ENCODE assay signal across 16 cellular contexts in genomic region chr18:9946831-9947230, GRCh38. TPM values are rescaled to one million over a fixed set of nuclear protein-coding genes. Genes with fewer than 3 reads are reported as not detected.
DNase-seq lines count a peak whose midpoint lies in the region; ATAC-seq, FAIRE-seq and TF ChIP-seq lines count a peak whose summit lies in the region.
"Had no signal": no experiment of that assay in that cellular context is flagged by ENCODE, and none has a peak within 500 bp of the region (broad histone marks: within the 10 kb centered on the region; RNA-seq: fewer than 3 reads in every experiment).

No MANE protein-coding gene starts in this region.

- BruUV-seq in IMR-90 (replicated peaks; lab: Mats Ljungman, UMichigan) (no TSS peak), K562 (replicated peaks; lab: Mats Ljungman, UMichigan) (no TSS peak)

- no peaks in the 10 kb centered on the region for H3K4me1 ChIP-seq in DND-41 (ENCODE audit: insufficient read depth, low read length)
- H3K4me1 ChIP-seq in IMR-90 (ENCODE audit: control insufficient read depth, insufficient read depth, low read length), result peaks cover 3% of the 10 kb centered on the region; the same call in 1 of the 2 replicates
- peaks cover 8 to 36% of the 10 kb centered on the region in 2 experiments; a peak in 4 of 5 replicates for H3K4me1 ChIP-seq in K562 (replicated peaks in 1 of 2; ENCODE audit: control insufficient read depth in 2 of 2, insufficient read depth in 2 of 2, low read length in 2 of 2)
- no peaks in the 10 kb centered on the region for H3K4me1 ChIP-seq in smooth muscle cell (ENCODE audit: low read depth)
- H3K4me1 ChIP-seq: BE2C had no signal

- H3K9me3 ChIP-seq in DND-41 (ENCODE audit: insufficient read depth, low read length, severe bottlenecking) (no peaks in the 10 kb centered on the region), IMR-90 (ENCODE audit: control insufficient read depth, insufficient read depth, low read length) (no peaks in the 10 kb centered on the region), K562 (replicated peaks; ENCODE audit: control insufficient read depth, insufficient read depth, low read depth, low read length) (no peaks in the 10 kb centered on the region), smooth muscle cell (replicated peaks; ENCODE audit: low read depth) (no peaks in the 10 kb centered on the region)
- H3K9me3 ChIP-seq: BE2C, HAP-1 had no signal

- H2AK5ac ChIP-seq in IMR-90 (ENCODE audit: low read depth, low read length), result no peak overlapping the region

- no peak for TF ChIP-seq RAD21 in IMR-90 (IDR thresholded peaks at IDR 0.05; ENCODE audit: low read length)
- TF ChIP-seq RAD21 in K562 (CRISPR knock-in tag; conservative IDR thresholded peaks at IDR 0.05 in 1 of 2, IDR thresholded peaks at IDR 0.05 in 1 of 2), result no peak

- peaks cover 6% of the 10 kb centered on the region for H3F3A ChIP-seq in smooth muscle cell (ENCODE audit: low read depth)

- H2BK120ac ChIP-seq in IMR-90 (ENCODE audit: low read depth, low read length), result no peak overlapping the region

- no peak overlapping the region for H2AK9ac ChIP-seq in IMR-90 (replicated peaks; ENCODE audit: low read depth, low read length, poor library complexity)

- H2BK5ac ChIP-seq in IMR-90 (ENCODE audit: low read depth, low read length, poor library complexity, severe bottlenecking), result peak overlapping the region; percentile 28

- H3K27ac ChIP-seq in DND-41 (ENCODE audit: low read length) (no peak overlapping the region), IMR-90 (ENCODE audit: insufficient read depth, low read length) (no peak overlapping the region), K562 (ENCODE audit: extremely low read depth, low read depth, low read length) (peak overlapping the region; percentile 26; the same call in 1 of the 3 replicates), smooth muscle cell (ENCODE audit: low read depth) (peak overlapping the region; percentile 23)
- H3K27ac ChIP-seq: C4-2B had no signal

- intact Hi-C loops in IMR-90 (cut with micrococcal nuclease), result no loop called here
- intact Hi-C loops in K562 (cut with micrococcal nuclease), result no loop called here

- in situ Hi-C loops in IMR-90 (cut with MboI; ENCODE audit: low sequenced_read_pairs) (loop anchor here (10.0 to 25.0 kb wide), 2 partner anchors 235 to 362 kb away; partner anchors contain the start of gene RAB31), K562 (cut with MboI) (no loop called here)

- H2AFZ ChIP-seq in DND-41 (ENCODE audit: low read depth, low read length), result no peak overlapping the region
- no peak overlapping the region for H2AFZ ChIP-seq in IMR-90 (replicated peaks; ENCODE audit: low read length, poor library complexity)
- no peak overlapping the region for H2AFZ ChIP-seq in K562 (ENCODE audit: low read depth, low read length)
- H2AFZ ChIP-seq in smooth muscle cell (ENCODE audit: low read depth), result no peak overlapping the region

- POLR2A ChIA-PET in IMR-90 (lab: Charles Lee; ENCODE audit: unreplicated experiment) (no interaction called here), K562 (lab: Yijun Ruan, JAX) (interaction anchor here (0.7 to 1.9 kb wide), 6 partner anchors 8 to 408 kb away, joined by 3 to 11 read pairs (median 5); no protein-coding TSS in a partner anchor)

- no peak overlapping the region for H3K4ac ChIP-seq in IMR-90 (ENCODE audit: low read depth, low read length)

- no peak overlapping the region for H3K56ac ChIP-seq in IMR-90 (ENCODE audit: extremely low read depth, insufficient read depth, low read length)

- H3K18ac ChIP-seq in IMR-90 (ENCODE audit: low read depth, low read length), result no peak overlapping the region

- H4K91ac ChIP-seq in IMR-90 (ENCODE audit: insufficient read depth, low read depth, low read length), result no peak overlapping the region

- no peak overlapping the region for H3K4me2 ChIP-seq in DND-41 (ENCODE audit: insufficient read depth, low read length)
- no peak overlapping the region for H3K4me2 ChIP-seq in IMR-90 (ENCODE audit: low read depth, low read length)
- no peak overlapping the region for H3K4me2 ChIP-seq in K562 (ENCODE audit: insufficient read depth, low read length)
- H3K4me2 ChIP-seq in smooth muscle cell, result no peak overlapping the region

- H4K20me1 ChIP-seq in DND-41 (ENCODE audit: insufficient read depth, low read length) (peaks cover 27% of the 10 kb centered on the region), IMR-90 (ENCODE audit: insufficient read depth, low read length) (peaks cover 36% of the 10 kb centered on the region; the same call in 1 of the 2 replicates), K562 (replicated peaks; ENCODE audit: control insufficient read depth, insufficient read depth, low read length) (no peaks in the 10 kb centered on the region), smooth muscle cell (ENCODE audit: low read depth) (peaks cover 86% of the 10 kb centered on the region)

- DNase-seq in DND-41 (no peak), IMR-90 (peak; percentile 34), K562 (ENCODE audit: extremely low read depth in 1 of 4, low spot score in 3 of 4) (no peak), smooth muscle cell (lab: John Stamatoyannopoulos, UW; ENCODE audit: unreplicated experiment) (no peak), putamen (ENCODE audit: low spot score) (no peak), NCI-H1694 treated with DMSO at 0.1 percent for 48 hours (lab: John Stamatoyannopoulos, UW) (no peak)
- DNase-seq: BE2C; CD8-positive, alpha-beta T cell; COR-L47 had no signal

- H3K9ac ChIP-seq in DND-41 (ENCODE audit: low read depth, low read length), result no peak overlapping the region
- H3K9ac ChIP-seq in IMR-90 (ENCODE audit: low read depth, low read length), result no peak overlapping the region
- H3K9ac ChIP-seq in K562 (ENCODE audit: insufficient read depth in 1 of 2, low read depth in 2 of 2, low read length in 2 of 2), result no peak overlapping the region
- H3K9ac ChIP-seq in smooth muscle cell (ENCODE audit: low read depth), result no peak overlapping the region

- peaks cover 58% of the 10 kb centered on the region for H3K79me2 ChIP-seq in DND-41 (ENCODE audit: insufficient read depth, low read length)
- peaks cover 92% of the 10 kb centered on the region for H3K79me2 ChIP-seq in K562 (ENCODE audit: control insufficient read depth, insufficient read depth, low read length)
- peaks cover 94% of the 10 kb centered on the region for H3K79me2 ChIP-seq in smooth muscle cell (ENCODE audit: low read depth)

- H3K79me1 ChIP-seq in IMR-90 (ENCODE audit: low read depth in 1 of 2, low read length in 2 of 2), result peaks cover 27 to 67% of the 10 kb centered on the region in 2 experiments

- peaks cover 10% of the 10 kb centered on the region for H3K9me1 ChIP-seq in IMR-90 (ENCODE audit: insufficient read depth, low read length)
- no peaks in the 10 kb centered on the region for H3K9me1 ChIP-seq in K562 (ENCODE audit: control insufficient read depth, insufficient read depth, low read length)

- H3K27me3 ChIP-seq in DND-41 (ENCODE audit: insufficient read depth, low read length, poor library complexity) (no peaks in the 10 kb centered on the region), IMR-90 (ENCODE audit: control insufficient read depth, insufficient read depth, low read length) (no peaks in the 10 kb centered on the region), K562 (ENCODE audit: control insufficient read depth in 2 of 2, insufficient read depth in 2 of 2, low read length in 2 of 2) (no peaks in the 10 kb centered on the region), smooth muscle cell (ENCODE audit: low read depth) (no peaks in the 10 kb centered on the region)
- H3K27me3 ChIP-seq: BE2C had no signal

- TF ChIP-seq CTCF in DND-41 (IDR thresholded peaks at IDR 0.05; ENCODE audit: borderline replicate concordance, extremely low read depth, low read length, poor library complexity, severe bottlenecking) (no peak), IMR-90 (conservative IDR thresholded peaks at IDR 0.05; ENCODE audit: low read depth, low read length) (no peak), K562 (IDR thresholded peaks at IDR 0.05 in 2 of 3, conservative IDR thresholded peaks at IDR 0.05 in 1 of 3; ENCODE audit: insufficient read depth in 2 of 3, low read depth in 1 of 3, low read length in 3 of 3) (no peak), smooth muscle cell (IDR thresholded peaks at IDR 0.05; ENCODE audit: borderline replicate concordance, insufficient read depth, poor library complexity, severe bottlenecking) (no peak)

- H2BK20ac ChIP-seq in IMR-90 (ENCODE audit: low read depth, low read length), result no peak overlapping the region

- CTCF ChIA-PET in IMR-90 (lab: Yijun Ruan, JAX) (no interaction called here), K562 (lab: Yijun Ruan, JAX; ENCODE audit: low intra/inter-chr PET ratio) (no interaction called here)

- no peak overlapping the region for H4K5ac ChIP-seq in IMR-90 (ENCODE audit: low read depth, low read length)

- ATAC-seq in DND-41 (ENCODE audit: insufficient read depth, low read depth) (0 out of 3 replicates have a peak, but pooled peaks have one; percentile 39), IMR-90 (ENCODE audit: low read depth) (peak; percentile 40; the same call in 1 of the 2 replicates), K562 (peak; percentile 44), GM18907 (IDR thresholded peaks at IDR 0.05; ENCODE audit: unreplicated experiment) (no peak)
- ATAC-seq: CD8-positive, alpha-beta T cell had no signal

- FAIRE-seq in K562 (lab: Jason Lieb, UNC), result no peak
- FAIRE-seq: A204.1, GM12892, GM19239, H1 had no signal

- no CpG with 5 or more reads among the region's 3 CpGs for WGBS in IMR-90 (ENCODE audit: extremely low coverage in 2 of 2, insufficient read length in 1 of 2), 2 experiments
- WGBS in K562 (ENCODE audit: insufficient coverage, low coverage, missing lambda C conversion rate), result 91% methylated on average over 3 of the region's 3 CpGs
- 88% methylated on average over 3 of the region's 3 CpGs for WGBS in smooth muscle cell (ENCODE audit: low lambda C conversion rate)

- dilution Hi-C loops in IMR-90 (cut with HindIII; ENCODE audit: low sequenced_read_pairs, unreplicated experiment), result no loop called here

- no peak overlapping the region for H2BK15ac ChIP-seq in IMR-90 (ENCODE audit: low read depth, low read length)

- H3K23ac ChIP-seq in IMR-90 (ENCODE audit: low read depth, low read length), result no peak overlapping the region

- TF ChIP-seq EP300 in K562 (IDR thresholded peaks at IDR 0.05; ENCODE audit: low read length), result no peak

- TF ChIP-seq POLR2A in IMR-90 (IDR thresholded peaks at IDR 0.05; ENCODE audit: low read depth, low read length), result no peak
- 0 out of 2 replicates have a peak, but pooled peaks have one; percentile 56 for TF ChIP-seq POLR2A in K562 (conservative IDR thresholded peaks at IDR 0.05)

- no peak overlapping the region for H3K14ac ChIP-seq in IMR-90 (replicated peaks; ENCODE audit: low read depth, low read length)

- H3K4me3 ChIP-seq in DND-41 (ENCODE audit: low read depth in 1 of 2, low read length in 2 of 2) (no peak overlapping the region), IMR-90 (ENCODE audit: insufficient read depth, low read depth, low read length) (no peak overlapping the region), K562 (no peak overlapping the region), smooth muscle cell (no peak overlapping the region)
- H3K4me3 ChIP-seq: HAP-1 had no signal

- H4K8ac ChIP-seq in IMR-90 (ENCODE audit: low read depth in 2 of 2, low read length in 2 of 2), result no peak overlapping the region

- H3K36me3 ChIP-seq in DND-41 (ENCODE audit: insufficient read depth, low read length), result peaks cover 84% of the 10 kb centered on the region
- peaks cover 26% of the 10 kb centered on the region for H3K36me3 ChIP-seq in IMR-90 (ENCODE audit: control insufficient read depth, insufficient read depth, low read length)
- H3K36me3 ChIP-seq in K562 (ENCODE audit: control insufficient read depth, insufficient read depth, low read length), result peaks cover 94% of the 10 kb centered on the region
- H3K36me3 ChIP-seq in smooth muscle cell (ENCODE audit: low read depth), result peaks cover 3% of the 10 kb centered on the region

RNA-seq across cellular contexts. Expression of gene VAPA, which starts 33.0 kb away (rescaled TPM):
- total RNA-seq in IMR-90 (2012; rRNA removed) (206 and 273 TPM in 2 replicates), K562 (2014; rRNA removed) (516 and 526 TPM in 2 replicates), K562 (2014; rRNA removed; fragmentation: Illumina TruSeq; extraction: Trizol) (624 and 729 TPM in 2 replicates), K562 (2015; rRNA removed; fragmentation: Illumina TruSeq; extraction: Trizol) (726 and 732 TPM in 2 replicates), K562 (2021) (504 and 509 TPM in 2 replicates), smooth muscle cell (350 and 386 TPM in 2 replicates)
- polyA plus RNA-seq in IMR-90 (2012; rRNA removed) (164 and 199 TPM in 2 replicates), K562 (2011; rRNA removed) (544 and 809 TPM in 2 replicates), K562 (2014; fragmentation: Illumina TruSeq; extraction: Trizol) (790 and 902 TPM in 2 replicates), K562 (2014; fragmentation: Nextera tagmentation; extraction: Ambion mirVana) (100 to 1,000 TPM; 219 to 224 TPM), K562 (2014; rRNA removed) (455 and 489 TPM in 2 replicates), smooth muscle cell (315 and 334 TPM in 2 replicates)
- 55.4 and 67.0 TPM in 2 replicates for polyA plus RNA-seq in IMR-90 (2012; cell fraction: cytosol; rRNA removed)
- 23.9 and 81.0 TPM in 2 replicates for polyA plus RNA-seq in IMR-90 (2012; cell fraction: nucleus; rRNA removed; ENCODE audit: low replicate concordance)
- 131 and 315 TPM in 2 replicates for total RNA-seq in K562 (2011; cell fraction: chromatin; rRNA removed; ENCODE audit: low replicate concordance)
- total RNA-seq in K562 (2011; cell fraction: nucleolus; rRNA removed), result 118 and 122 TPM in 2 replicates
- total RNA-seq in K562 (2011; cell fraction: nucleoplasm; rRNA removed), result 147 and 249 TPM in 2 replicates
- 202 and 314 TPM in 2 replicates for polyA plus RNA-seq in K562 (2011; cell fraction: cytosol; rRNA removed)
- 169 and 199 TPM in 2 replicates for polyA plus RNA-seq in K562 (2011; cell fraction: nucleus; rRNA removed)
- 376 and 498 TPM in 2 replicates for polyA plus RNA-seq in K562 (2012)
- polyA minus RNA-seq in K562 (2011; rRNA and poly(A)+ RNA removed), result 866 and 913 TPM in 2 replicates
- 292 and 382 TPM in 2 replicates for polyA minus RNA-seq in K562 (2011; cell fraction: cytosol; rRNA and poly(A)+ RNA removed)
- 176 and 203 TPM in 2 replicates for polyA minus RNA-seq in K562 (2011; cell fraction: nucleus; rRNA and poly(A)+ RNA removed)

Comparison
In these comparisons a context has a peak if more than half of its experiments do, and no peak if none do; other contexts are left out.
1. H3K27ac ChIP-seq: peak in K562 (single experiment) and smooth muscle cell (single experiment); none in DND-41 (single experiment) and IMR-90 (single experiment).